10 cellular contexts compared by ENCODE assay signal in the genomic region with DNA sequence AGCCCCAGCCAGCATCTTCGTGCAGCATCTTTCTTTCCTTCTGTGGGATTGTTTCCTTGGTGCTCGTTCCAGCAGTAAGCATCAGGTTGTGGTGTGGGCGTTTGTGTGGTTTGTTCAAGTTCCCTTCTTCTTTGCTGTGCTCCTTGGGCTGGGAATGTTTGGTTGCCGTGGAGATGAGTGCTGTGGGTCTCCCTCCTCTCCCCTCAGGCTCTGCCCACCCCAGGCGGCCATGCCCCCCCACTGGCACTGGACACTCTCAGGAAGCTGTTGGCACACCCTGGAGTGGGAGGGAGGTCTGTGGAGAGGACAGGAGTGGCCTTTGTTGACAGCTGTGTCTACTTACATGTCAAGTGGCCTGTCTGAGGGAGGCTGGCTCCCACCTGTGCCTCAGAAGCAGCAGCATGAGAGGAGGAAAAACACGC. TPM values are rescaled to one million over a fixed set of nuclear protein-coding genes. Genes with fewer than 3 reads are reported as not detected.
DNase-seq lines count a peak whose midpoint lies in the region; ATAC-seq, FAIRE-seq and TF ChIP-seq lines count a peak whose summit lies in the region.
"Had no signal": no experiment of that assay in that cellular context is flagged by ENCODE, and none has a peak within 500 bp of the region (broad histone marks: within the 10 kb centered on the region; RNA-seq: fewer than 3 reads in every experiment).

No MANE protein-coding gene starts in this region.

- DNase-seq in HCEC 1CT (peak; percentile 34), PC-3 (no peak), fibroblast of gingiva (ENCODE audit: low read depth) (peak; percentile 60), NCI-H2171 treated with DMSO at 0.1 percent for 48 hours (lab: John Stamatoyannopoulos, UW) (no peak), HTR-8/SVneo (ENCODE audit: insufficient read length, low spot score) (no peak)
- no peak for DNase-seq in stimulated activated effector memory CD8-positive, alpha-beta T cell treated with anti-CD3 and anti-CD28 coated beads, Interleukin-12 subunit alpha, Interleukin-12 subunit beta, amount 100 ng/mL, for 72 hours (ENCODE audit: low spot score in 2 of 2)
- DNase-seq: activated naive CD4-positive, alpha-beta T cell treated with anti-CD3 and anti-CD28 coated beads, Interleukin-2, amount 50 U/mL, for 16 hours had no signal

- H4K20me1 ChIP-seq in PC-3 (ENCODE audit: low read length): no peaks in the 10 kb centered on the region

- peak overlapping the region; percentile 79 for H3K4me2 ChIP-seq in PC-3 (ENCODE audit: low read length)

- FAIRE-seq in HTR-8/SVneo (lab: Jason Lieb, UNC): no peak
- FAIRE-seq: GM12878 had no signal

- peak overlapping the region; percentile 97 for H3K27ac ChIP-seq in PC-3 (ENCODE audit: low read length)
- H3K27ac ChIP-seq: neutrophil had no signal

- peaks cover 13% of the 10 kb centered on the region for H3K36me3 Mint-ChIP-seq in stimulated activated effector memory CD8-positive, alpha-beta T cell treated with anti-CD3 and anti-CD28 coated beads, Interleukin-12 subunit alpha, Interleukin-12 subunit beta, amount 100 ng/mL, for 72 hours

- H3K4me1 ChIP-seq in PC-3 (ENCODE audit: insufficient read depth, low read length): peaks cover 73% of the 10 kb centered on the region

- peak overlapping the region; percentile 34 for H3K27ac Mint-ChIP-seq in stimulated activated effector memory CD8-positive, alpha-beta T cell treated with anti-CD3 and anti-CD28 coated beads, Interleukin-12 subunit alpha, Interleukin-12 subunit beta, amount 100 ng/mL, for 72 hours

- H3K9me3 Mint-ChIP-seq in stimulated activated effector memory CD8-positive, alpha-beta T cell treated with anti-CD3 and anti-CD28 coated beads, Interleukin-12 subunit alpha, Interleukin-12 subunit beta, amount 100 ng/mL, for 72 hours: no peaks in the 10 kb centered on the region

- H3K36me3 ChIP-seq in PC-3 (ENCODE audit: low read depth, low read length): peaks cover 12% of the 10 kb centered on the region; the same call in 1 of the 2 replicates
- H3K36me3 ChIP-seq: neutrophil had no signal

- no peak overlapping the region for H3K4me3 Mint-ChIP-seq in stimulated activated effector memory CD8-positive, alpha-beta T cell treated with anti-CD3 and anti-CD28 coated beads, Interleukin-12 subunit alpha, Interleukin-12 subunit beta, amount 100 ng/mL, for 72 hours

- H3K4me3 ChIP-seq in PC-3 (ENCODE audit: low read length): no peak overlapping the region
- H3K4me3 ChIP-seq: GM12878 had no signal

- no peaks in the 10 kb centered on the region for H3K27me3 ChIP-seq in PC-3 (ENCODE audit: low read length)
- H3K27me3 ChIP-seq: neutrophil had no signal

- H3K79me2 ChIP-seq in PC-3 (ENCODE audit: low read length): peaks cover 86% of the 10 kb centered on the region

- BruUV-seq in PC-3 (replicated peaks; lab: Mats Ljungman, UMichigan): no TSS peak

- CTCF ChIA-PET in PC-3 (lab: Charles Lee): interaction anchor here (1.0 kb wide), 1 partner anchor 17 kb away, joined by 3 read pairs; no protein-coding TSS in a partner anchor

- no peak overlapping the region for H2AFZ ChIP-seq in PC-3 (ENCODE audit: low read length)

- peaks cover 27% of the 10 kb centered on the region for H3K4me1 Mint-ChIP-seq in stimulated activated effector memory CD8-positive, alpha-beta T cell treated with anti-CD3 and anti-CD28 coated beads, Interleukin-12 subunit alpha, Interleukin-12 subunit beta, amount 100 ng/mL, for 72 hours

- no peaks in the 10 kb centered on the region for H3K9me2 ChIP-seq in PC-3 (replicated peaks; ENCODE audit: low read length)

- no peak for TF ChIP-seq CTCF in PC-3 (conservative IDR thresholded peaks at IDR 0.05; ENCODE audit: low read depth, low read length)

- no peaks in the 10 kb centered on the region for H3K9me3 ChIP-seq in PC-3 (ENCODE audit: low read length)
- H3K9me3 ChIP-seq: neutrophil had no signal

- H3K9ac ChIP-seq in PC-3 (ENCODE audit: low read length): peak overlapping the region; percentile 89

- peaks cover 10% of the 10 kb centered on the region for H3F3A ChIP-seq in PC-3 (ENCODE audit: low read length, unreplicated experiment)

- ATAC-seq in PC-3 (no peak; the same call in 1 of the 2 replicates), HG03095 (IDR thresholded peaks at IDR 0.05; ENCODE audit: unreplicated experiment) (no peak)
- no peak for ATAC-seq in stimulated activated effector memory CD8-positive, alpha-beta T cell treated with anti-CD3 and anti-CD28 coated beads, Interleukin-12 subunit alpha, Interleukin-12 subunit beta, amount 100 ng/mL, for 72 hours
- ATAC-seq: GM12878 had no signal

- POLR2A ChIA-PET in PC-3 (lab: Charles Lee; ENCODE audit: unreplicated experiment): no interaction called here

- intact Hi-C loops in PC-3 (cut with micrococcal nuclease): no loop called here

RNA-seq across cellular contexts. Expression of gene SACM1L, which starts 46.5 kb away (rescaled TPM):
- 30.1 and 46.7 TPM in 2 replicates for total RNA-seq in PC-3 (2014; rRNA removed)

RNA-seq across cellular contexts. Expression of gene LIMD1, which starts 48.2 kb away (rescaled TPM):
- total RNA-seq in PC-3 (2014; rRNA removed): 37.1 and 42.7 TPM in 2 replicates

Comparison
In these comparisons a context has a peak if more than half of its experiments do, and no peak if none do; other contexts are left out.
1. DNase-seq: peak in HCEC 1CT (single experiment) and fibroblast of gingiva (single experiment); none in PC-3 (single experiment), stimulated activated effector memory CD8-positive, alpha-beta T cell treated with anti-CD3 and anti-CD28 coated beads, Interleukin-12 subunit alpha, Interleukin-12 subunit beta, amount 100 ng/mL, for 72 hours (0 of 2), NCI-H2171 treated with DMSO at 0.1 percent for 48 hours (single experiment) and HTR-8/SVneo (single experiment).